Comparison of ENCODE assay signal across 2 cellular contexts in genomic region chr2:231671617-231672350, GRCh38.
TF ChIP-seq lines count a peak whose summit lies in the region.

No MANE protein-coding gene starts in this region.

TF ChIP-seq in K562, 482 proteins besides CTCF, POLR2A, EP300 and RAD21 (continued from another document):
- TF ChIP-seq THRA (IDR thresholded peaks at IDR 0.05): no peak
- TF ChIP-seq JUND (IDR thresholded peaks at IDR 0.05; ENCODE audit: borderline replicate concordance, low read depth, low read length): no peak
- no peak for TF ChIP-seq JUND (tag; IDR thresholded peaks at IDR 0.05; ENCODE audit: borderline replicate concordance, low read depth, low read length)
- no peak for TF ChIP-seq TRIM28 (IDR thresholded peaks at IDR 0.05)
- TF ChIP-seq PTTG1 (tag; IDR thresholded peaks at IDR 0.05; ENCODE audit: low read depth): no peak
- TF ChIP-seq TGIF2 (CRISPR knock-in tag; IDR thresholded peaks at IDR 0.05): no peak
- no peak for TF ChIP-seq MIER1 (IDR thresholded peaks at IDR 0.05; ENCODE audit: low read depth)
- TF ChIP-seq MYNN (IDR thresholded peaks at IDR 0.05): no peak
- TF ChIP-seq MYNN (CRISPR knock-in tag; IDR thresholded peaks at IDR 0.05): no peak
- TF ChIP-seq ZNF639 (CRISPR knock-in tag; conservative IDR thresholded peaks at IDR 0.05 in 1 of 2, IDR thresholded peaks at IDR 0.05 in 1 of 2): no peak
- TF ChIP-seq GABPB1 (CRISPR knock-in tag; IDR thresholded peaks at IDR 0.05): no peak
- TF ChIP-seq E2F3 (CRISPR knock-in tag; IDR thresholded peaks at IDR 0.05): no peak
- TF ChIP-seq HNRNPLL (IDR thresholded peaks at IDR 0.05; ENCODE audit: low read depth, low read length, poor library complexity, severe bottlenecking): no peak
- no peak for TF ChIP-seq CREM (IDR thresholded peaks at IDR 0.05; ENCODE audit: low read depth)

TF ChIP-seq in SK-N-SH, 30 proteins besides CTCF, POLR2A, EP300 and RAD21 (continued from another document):
- no peak for TF ChIP-seq JUND (IDR thresholded peaks at IDR 0.05)
